3 cellular contexts compared by ENCODE assay signal in genomic region chr6:95654176-95654575, GRCh38.
A peak's percentile ranks its signal among the peaks of the same experiment; 100 is the strongest.
TF ChIP-seq lines count a peak whose summit lies in the region.

No MANE protein-coding gene starts in this region.

TF ChIP-seq in HepG2, 621 proteins besides CTCF, POLR2A, EP300 and RAD21 (continues in another document):
- TF ChIP-seq REXO4 (CRISPR knock-in tag; IDR thresholded peaks at IDR 0.05; ENCODE audit: borderline replicate concordance) (no peak), REST (IDR thresholded peaks at IDR 0.05; ENCODE audit: borderline replicate concordance in 1 of 2, low read depth in 1 of 2, low read length in 2 of 2) (no peak), DDIT3 (CRISPR knock-in tag; IDR thresholded peaks at IDR 0.05) (no peak), ZNF775 (CRISPR knock-in tag; IDR thresholded peaks at IDR 0.05; ENCODE audit: borderline replicate concordance) (no peak), MAFF (IDR thresholded peaks at IDR 0.05; ENCODE audit: low read depth, low read length) (peak; percentile 97), ZNF589 (CRISPR knock-in tag; conservative IDR thresholded peaks at IDR 0.05) (no peak), ZNF292 (CRISPR knock-in tag; IDR thresholded peaks at IDR 0.05; ENCODE audit: borderline replicate concordance, low read depth) (no peak), HMGXB3 (CRISPR knock-in tag; IDR thresholded peaks at IDR 0.05; ENCODE audit: borderline replicate concordance) (no peak), ARNT2 (CRISPR knock-in tag; IDR thresholded peaks at IDR 0.05; ENCODE audit: low read depth) (no peak)

TF ChIP-seq in IMR-90, 13 proteins besides CTCF, POLR2A, EP300 and RAD21:
- TF ChIP-seq NFE2L2 (IDR thresholded peaks at IDR 0.05; ENCODE audit: low read depth, low read length): no peak
- TF ChIP-seq MAFK (IDR thresholded peaks at IDR 0.05; ENCODE audit: low read depth, low read length): peak; percentile 98

TF ChIP-seq in H1, 55 proteins besides CTCF, POLR2A, EP300 and RAD21:
- TF ChIP-seq MAFK (IDR thresholded peaks at IDR 0.05; ENCODE audit: low read depth, low read length): peak; percentile 91
- no peak for TF ChIP-seq TEAD4 (IDR thresholded peaks at IDR 0.05; ENCODE audit: low read depth, low read length)
